ENCODE assay signal across 1 cellular context in the genomic region with DNA sequence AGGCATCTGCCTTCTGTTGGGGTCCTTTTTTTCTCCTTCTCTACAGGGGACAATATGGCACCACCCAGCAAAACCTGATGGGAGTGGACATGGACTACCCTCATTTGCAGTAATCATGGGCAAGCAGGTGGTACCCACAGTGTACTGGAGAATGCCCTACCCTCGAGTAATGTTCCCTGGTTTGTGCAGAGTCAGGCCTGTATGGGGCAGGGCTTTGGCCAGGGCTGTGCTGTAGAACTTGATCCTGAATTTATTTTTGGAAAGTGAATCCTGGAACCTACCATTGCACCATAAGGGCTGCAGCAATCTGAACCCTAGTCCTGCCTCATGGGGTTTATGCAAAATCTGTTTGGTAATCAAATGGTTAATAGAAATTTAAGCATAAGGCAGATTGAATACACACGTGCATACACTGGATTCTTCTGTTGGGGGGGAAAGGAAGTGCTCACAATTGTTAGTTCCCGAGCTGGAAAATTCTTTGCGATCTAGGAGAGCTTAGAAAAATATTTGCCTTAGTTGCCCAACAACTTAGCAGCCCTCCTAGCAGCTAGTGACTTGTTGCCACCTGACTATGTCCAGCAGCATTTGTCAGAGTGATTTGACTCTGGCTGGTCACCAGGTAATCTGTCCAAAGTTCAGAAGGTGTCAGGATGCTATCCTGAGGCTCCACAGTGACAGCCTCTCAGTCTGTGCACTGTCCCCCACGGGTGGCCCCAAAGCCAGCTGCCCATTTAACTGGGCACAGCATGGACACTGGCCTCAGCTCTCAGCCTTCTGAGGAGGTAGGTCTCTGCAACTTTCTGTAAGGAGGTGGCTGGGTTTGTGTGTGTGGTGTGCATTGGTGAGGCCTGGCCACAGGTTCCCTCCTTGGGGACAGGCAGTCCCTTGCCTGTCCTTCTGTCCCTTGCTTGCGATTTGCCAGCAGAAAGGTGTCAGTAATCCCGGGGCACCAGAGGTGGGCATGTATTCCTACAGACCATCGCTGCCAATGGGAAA.
TF ChIP-seq lines count a peak whose summit lies in the region.

No MANE protein-coding gene starts in this region.

TF ChIP-seq in HepG2, 621 proteins besides CTCF, POLR2A, EP300 and RAD21 (continued from another document and continues in another):
- TF ChIP-seq, protein P1, sequence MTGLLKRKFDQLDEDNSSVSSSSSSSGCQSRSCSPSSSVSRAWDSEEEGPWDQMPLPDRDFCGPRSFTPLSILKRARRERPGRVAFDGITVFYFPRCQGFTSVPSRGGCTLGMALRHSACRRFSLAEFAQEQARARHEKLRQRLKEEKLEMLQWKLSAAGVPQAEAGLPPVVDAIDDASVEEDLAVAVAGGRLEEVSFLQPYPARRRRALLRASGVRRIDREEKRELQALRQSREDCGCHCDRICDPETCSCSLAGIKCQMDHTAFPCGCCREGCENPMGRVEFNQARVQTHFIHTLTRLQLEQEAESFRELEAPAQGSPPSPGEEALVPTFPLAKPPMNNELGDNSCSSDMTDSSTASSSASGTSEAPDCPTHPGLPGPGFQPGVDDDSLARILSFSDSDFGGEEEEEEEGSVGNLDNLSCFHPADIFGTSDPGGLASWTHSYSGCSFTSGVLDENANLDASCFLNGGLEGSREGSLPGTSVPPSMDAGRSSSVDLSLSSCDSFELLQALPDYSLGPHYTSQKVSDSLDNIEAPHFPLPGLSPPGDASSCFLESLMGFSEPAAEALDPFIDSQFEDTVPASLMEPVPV (CRISPR knock-in tag; IDR thresholded peaks at IDR 0.05) = no peak; the same call in 1 of the 2 replicates
- no peak for TF ChIP-seq ZBTB1 (CRISPR knock-in tag; IDR thresholded peaks at IDR 0.05; ENCODE audit: borderline replicate concordance)
- TF ChIP-seq ZNF451 (CRISPR knock-in tag; IDR thresholded peaks at IDR 0.05) = no peak
- TF ChIP-seq IKZF1 (IDR thresholded peaks at IDR 0.05) = no peak
- TF ChIP-seq SALL1 (CRISPR knock-in tag; IDR thresholded peaks at IDR 0.05) = peak; percentile 85
- TF ChIP-seq, protein P2, sequence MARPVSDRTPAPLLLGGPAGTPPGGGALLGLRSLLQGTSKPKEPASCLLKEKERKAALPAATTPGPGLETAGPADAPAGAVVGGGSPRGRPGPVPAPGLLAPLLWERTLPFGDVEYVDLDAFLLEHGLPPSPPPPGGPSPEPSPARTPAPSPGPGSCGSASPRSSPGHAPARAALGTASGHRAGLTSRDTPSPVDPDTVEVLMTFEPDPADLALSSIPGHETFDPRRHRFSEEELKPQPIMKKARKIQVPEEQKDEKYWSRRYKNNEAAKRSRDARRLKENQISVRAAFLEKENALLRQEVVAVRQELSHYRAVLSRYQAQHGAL (CRISPR knock-in tag; IDR thresholded peaks at IDR 0.05; ENCODE audit: not compliant biosample characterization) = no peak
- 0 out of 2 replicates have a peak, but pooled peaks have one; percentile 26 for TF ChIP-seq ZSCAN29 (CRISPR knock-in tag; conservative IDR thresholded peaks at IDR 0.05)
- TF ChIP-seq, protein P3, sequence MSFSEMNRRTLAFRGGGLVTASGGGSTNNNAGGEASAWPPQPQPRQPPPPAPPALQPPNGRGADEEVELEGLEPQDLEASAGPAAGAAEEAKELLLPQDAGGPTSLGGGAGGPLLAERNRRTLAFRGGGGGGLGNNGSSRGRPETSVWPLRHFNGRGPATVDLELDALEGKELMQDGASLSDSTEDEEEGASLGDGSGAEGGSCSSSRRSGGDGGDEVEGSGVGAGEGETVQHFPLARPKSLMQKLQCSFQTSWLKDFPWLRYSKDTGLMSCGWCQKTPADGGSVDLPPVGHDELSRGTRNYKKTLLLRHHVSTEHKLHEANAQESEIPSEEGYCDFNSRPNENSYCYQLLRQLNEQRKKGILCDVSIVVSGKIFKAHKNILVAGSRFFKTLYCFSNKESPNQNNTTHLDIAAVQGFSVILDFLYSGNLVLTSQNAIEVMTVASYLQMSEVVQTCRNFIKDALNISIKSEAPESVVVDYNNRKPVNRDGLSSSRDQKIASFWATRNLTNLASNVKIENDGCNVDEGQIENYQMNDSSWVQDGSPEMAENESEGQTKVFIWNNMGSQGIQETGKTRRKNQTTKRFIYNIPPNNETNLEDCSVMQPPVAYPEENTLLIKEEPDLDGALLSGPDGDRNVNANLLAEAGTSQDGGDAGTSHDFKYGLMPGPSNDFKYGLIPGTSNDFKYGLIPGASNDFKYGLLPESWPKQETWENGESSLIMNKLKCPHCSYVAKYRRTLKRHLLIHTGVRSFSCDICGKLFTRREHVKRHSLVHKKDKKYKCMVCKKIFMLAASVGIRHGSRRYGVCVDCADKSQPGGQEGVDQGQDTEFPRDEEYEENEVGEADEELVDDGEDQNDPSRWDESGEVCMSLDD (CRISPR knock-in tag; IDR thresholded peaks at IDR 0.05; ENCODE audit: borderline replicate concordance) = peak; percentile 33; the same call in 1 of the 2 replicates
- TF ChIP-seq, protein P4, sequence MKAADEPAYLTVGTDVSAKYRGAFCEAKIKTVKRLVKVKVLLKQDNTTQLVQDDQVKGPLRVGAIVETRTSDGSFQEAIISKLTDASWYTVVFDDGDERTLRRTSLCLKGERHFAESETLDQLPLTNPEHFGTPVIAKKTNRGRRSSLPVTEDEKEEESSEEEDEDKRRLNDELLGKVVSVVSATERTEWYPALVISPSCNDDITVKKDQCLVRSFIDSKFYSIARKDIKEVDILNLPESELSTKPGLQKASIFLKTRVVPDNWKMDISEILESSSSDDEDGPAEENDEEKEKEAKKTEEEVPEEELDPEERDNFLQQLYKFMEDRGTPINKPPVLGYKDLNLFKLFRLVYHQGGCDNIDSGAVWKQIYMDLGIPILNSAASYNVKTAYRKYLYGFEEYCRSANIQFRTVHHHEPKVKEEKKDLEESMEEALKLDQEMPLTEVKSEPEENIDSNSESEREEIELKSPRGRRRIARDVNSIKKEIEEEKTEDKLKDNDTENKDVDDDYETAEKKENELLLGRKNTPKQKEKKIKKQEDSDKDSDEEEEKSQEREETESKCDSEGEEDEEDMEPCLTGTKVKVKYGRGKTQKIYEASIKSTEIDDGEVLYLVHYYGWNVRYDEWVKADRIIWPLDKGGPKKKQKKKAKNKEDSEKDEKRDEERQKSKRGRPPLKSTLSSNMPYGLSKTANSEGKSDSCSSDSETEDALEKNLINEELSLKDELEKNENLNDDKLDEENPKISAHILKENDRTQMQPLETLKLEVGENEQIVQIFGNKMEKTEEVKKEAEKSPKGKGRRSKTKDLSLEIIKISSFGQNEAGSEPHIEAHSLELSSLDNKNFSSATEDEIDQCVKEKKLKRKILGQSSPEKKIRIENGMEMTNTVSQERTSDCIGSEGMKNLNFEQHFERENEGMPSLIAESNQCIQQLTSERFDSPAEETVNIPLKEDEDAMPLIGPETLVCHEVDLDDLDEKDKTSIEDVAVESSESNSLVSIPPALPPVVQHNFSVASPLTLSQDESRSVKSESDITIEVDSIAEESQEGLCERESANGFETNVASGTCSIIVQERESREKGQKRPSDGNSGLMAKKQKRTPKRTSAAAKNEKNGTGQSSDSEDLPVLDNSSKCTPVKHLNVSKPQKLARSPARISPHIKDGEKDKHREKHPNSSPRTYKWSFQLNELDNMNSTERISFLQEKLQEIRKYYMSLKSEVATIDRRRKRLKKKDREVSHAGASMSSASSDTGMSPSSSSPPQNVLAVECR (CRISPR knock-in tag; IDR thresholded peaks at IDR 0.05; ENCODE audit: borderline replicate concordance) = peak; percentile 57; the same call in 1 of the 2 replicates
- no peak; the same call in none of the 2 replicates for TF ChIP-seq YEATS4 (CRISPR knock-in tag; IDR thresholded peaks at IDR 0.05; ENCODE audit: borderline replicate concordance)
- TF ChIP-seq ZNF572 (CRISPR knock-in tag; IDR thresholded peaks at IDR 0.05) = no peak
- TF ChIP-seq ZBTB3 (CRISPR knock-in tag; IDR thresholded peaks at IDR 0.05; ENCODE audit: borderline replicate concordance, low read depth) = peak; percentile 70; the same call in 1 of the 2 replicates
- TF ChIP-seq, protein P5, sequence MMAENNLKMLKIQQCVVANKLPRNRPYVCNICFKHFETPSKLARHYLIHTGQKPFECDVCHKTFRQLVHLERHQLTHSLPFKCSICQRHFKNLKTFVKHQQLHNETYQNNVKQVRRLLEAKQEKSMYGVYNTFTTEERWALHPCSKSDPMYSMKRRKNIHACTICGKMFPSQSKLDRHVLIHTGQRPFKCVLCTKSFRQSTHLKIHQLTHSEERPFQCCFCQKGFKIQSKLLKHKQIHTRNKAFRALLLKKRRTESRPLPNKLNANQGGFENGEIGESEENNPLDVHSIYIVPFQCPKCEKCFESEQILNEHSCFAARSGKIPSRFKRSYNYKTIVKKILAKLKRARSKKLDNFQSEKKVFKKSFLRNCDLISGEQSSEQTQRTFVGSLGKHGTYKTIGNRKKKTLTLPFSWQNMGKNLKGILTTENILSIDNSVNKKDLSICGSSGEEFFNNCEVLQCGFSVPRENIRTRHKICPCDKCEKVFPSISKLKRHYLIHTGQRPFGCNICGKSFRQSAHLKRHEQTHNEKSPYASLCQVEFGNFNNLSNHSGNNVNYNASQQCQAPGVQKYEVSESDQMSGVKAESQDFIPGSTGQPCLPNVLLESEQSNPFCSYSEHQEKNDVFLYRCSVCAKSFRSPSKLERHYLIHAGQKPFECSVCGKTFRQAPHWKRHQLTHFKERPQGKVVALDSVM (CRISPR knock-in tag; IDR thresholded peaks at IDR 0.05) = no peak
- TF ChIP-seq MEIS1 (CRISPR knock-in tag; IDR thresholded peaks at IDR 0.05; ENCODE audit: borderline replicate concordance) = peak; percentile 97
- no peak for TF ChIP-seq CCAR2 (optimal IDR thresholded peaks at IDR 0.05; ENCODE audit: low read depth, low read length)
- no peak for TF ChIP-seq SNRNP70 (IDR thresholded peaks at IDR 0.05; ENCODE audit: low read depth, low read length)
- TF ChIP-seq ZNF468 (CRISPR knock-in tag; IDR thresholded peaks at IDR 0.05) = no peak
- no peak for TF ChIP-seq NR2F2 (IDR thresholded peaks at IDR 0.05; ENCODE audit: borderline replicate concordance, low read depth)
- no peak for TF ChIP-seq ZNF121 (CRISPR knock-in tag; IDR thresholded peaks at IDR 0.05)
- TF ChIP-seq, protein P6, sequence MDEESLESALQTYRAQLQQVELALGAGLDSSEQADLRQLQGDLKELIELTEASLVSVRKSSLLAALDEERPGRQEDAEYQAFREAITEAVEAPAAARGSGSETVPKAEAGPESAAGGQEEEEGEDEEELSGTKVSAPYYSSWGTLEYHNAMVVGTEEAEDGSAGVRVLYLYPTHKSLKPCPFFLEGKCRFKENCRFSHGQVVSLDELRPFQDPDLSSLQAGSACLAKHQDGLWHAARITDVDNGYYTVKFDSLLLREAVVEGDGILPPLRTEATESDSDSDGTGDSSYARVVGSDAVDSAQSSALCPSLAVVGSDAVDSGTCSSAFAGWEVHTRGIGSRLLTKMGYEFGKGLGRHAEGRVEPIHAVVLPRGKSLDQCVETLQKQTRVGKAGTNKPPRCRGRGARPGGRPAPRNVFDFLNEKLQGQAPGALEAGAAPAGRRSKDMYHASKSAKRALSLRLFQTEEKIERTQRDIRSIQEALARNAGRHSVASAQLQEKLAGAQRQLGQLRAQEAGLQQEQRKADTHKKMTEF (CRISPR knock-in tag; IDR thresholded peaks at IDR 0.05) = peak; percentile 81
- peak; percentile 69 for TF ChIP-seq KDM3A (CRISPR knock-in tag; IDR thresholded peaks at IDR 0.05; ENCODE audit: low read depth)
- peak; percentile 83; the same call in 1 of the 2 replicates for TF ChIP-seq MIXL1 (CRISPR knock-in tag; IDR thresholded peaks at IDR 0.05)
- TF ChIP-seq, protein P7, sequence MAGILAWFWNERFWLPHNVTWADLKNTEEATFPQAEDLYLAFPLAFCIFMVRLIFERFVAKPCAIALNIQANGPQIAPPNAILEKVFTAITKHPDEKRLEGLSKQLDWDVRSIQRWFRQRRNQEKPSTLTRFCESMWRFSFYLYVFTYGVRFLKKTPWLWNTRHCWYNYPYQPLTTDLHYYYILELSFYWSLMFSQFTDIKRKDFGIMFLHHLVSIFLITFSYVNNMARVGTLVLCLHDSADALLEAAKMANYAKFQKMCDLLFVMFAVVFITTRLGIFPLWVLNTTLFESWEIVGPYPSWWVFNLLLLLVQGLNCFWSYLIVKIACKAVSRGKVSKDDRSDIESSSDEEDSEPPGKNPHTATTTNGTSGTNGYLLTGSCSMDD (CRISPR knock-in tag; IDR thresholded peaks at IDR 0.05) = no peak
- TF ChIP-seq, protein P8, sequence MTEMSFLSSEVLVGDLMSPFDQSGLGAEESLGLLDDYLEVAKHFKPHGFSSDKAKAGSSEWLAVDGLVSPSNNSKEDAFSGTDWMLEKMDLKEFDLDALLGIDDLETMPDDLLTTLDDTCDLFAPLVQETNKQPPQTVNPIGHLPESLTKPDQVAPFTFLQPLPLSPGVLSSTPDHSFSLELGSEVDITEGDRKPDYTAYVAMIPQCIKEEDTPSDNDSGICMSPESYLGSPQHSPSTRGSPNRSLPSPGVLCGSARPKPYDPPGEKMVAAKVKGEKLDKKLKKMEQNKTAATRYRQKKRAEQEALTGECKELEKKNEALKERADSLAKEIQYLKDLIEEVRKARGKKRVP (CRISPR knock-in tag; IDR thresholded peaks at IDR 0.05) = peak in 1 of 2 experiments; percentile 44; a peak in 2 of 4 replicates
- TF ChIP-seq ZNF709 (CRISPR knock-in tag; IDR thresholded peaks at IDR 0.05) = peak; percentile 26; the same call in 1 of the 2 replicates
- no peak for TF ChIP-seq ZNF3 (CRISPR knock-in tag; IDR thresholded peaks at IDR 0.05)
- TF ChIP-seq ZMAT3 (CRISPR knock-in tag; conservative IDR thresholded peaks at IDR 0.05) = no peak
- TF ChIP-seq HNF4A (CRISPR knock-in tag; IDR thresholded peaks at IDR 0.05) = peak; percentile 95
- no peak for TF ChIP-seq AGO1 (IDR thresholded peaks at IDR 0.05; ENCODE audit: low read depth, low read length, poor library complexity, severe bottlenecking)
- TF ChIP-seq, protein P9, sequence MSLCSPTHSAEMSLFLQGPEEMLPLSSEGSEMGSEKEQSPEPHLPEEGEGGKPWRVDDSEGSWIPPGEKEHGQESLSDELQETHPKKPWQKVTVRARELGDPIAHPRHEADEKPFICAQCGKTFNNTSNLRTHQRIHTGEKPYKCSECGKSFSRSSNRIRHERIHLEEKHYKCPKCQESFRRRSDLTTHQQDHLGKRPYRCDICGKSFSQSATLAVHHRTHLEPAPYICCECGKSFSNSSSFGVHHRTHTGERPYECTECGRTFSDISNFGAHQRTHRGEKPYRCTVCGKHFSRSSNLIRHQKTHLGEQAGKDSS (CRISPR knock-in tag; IDR thresholded peaks at IDR 0.05; ENCODE audit: borderline replicate concordance, low read depth) = peak; percentile 49; the same call in 1 of the 2 replicates
- peak; percentile 91 for TF ChIP-seq NCOA2 (CRISPR knock-in tag; IDR thresholded peaks at IDR 0.05)
- TF ChIP-seq, protein P10, sequence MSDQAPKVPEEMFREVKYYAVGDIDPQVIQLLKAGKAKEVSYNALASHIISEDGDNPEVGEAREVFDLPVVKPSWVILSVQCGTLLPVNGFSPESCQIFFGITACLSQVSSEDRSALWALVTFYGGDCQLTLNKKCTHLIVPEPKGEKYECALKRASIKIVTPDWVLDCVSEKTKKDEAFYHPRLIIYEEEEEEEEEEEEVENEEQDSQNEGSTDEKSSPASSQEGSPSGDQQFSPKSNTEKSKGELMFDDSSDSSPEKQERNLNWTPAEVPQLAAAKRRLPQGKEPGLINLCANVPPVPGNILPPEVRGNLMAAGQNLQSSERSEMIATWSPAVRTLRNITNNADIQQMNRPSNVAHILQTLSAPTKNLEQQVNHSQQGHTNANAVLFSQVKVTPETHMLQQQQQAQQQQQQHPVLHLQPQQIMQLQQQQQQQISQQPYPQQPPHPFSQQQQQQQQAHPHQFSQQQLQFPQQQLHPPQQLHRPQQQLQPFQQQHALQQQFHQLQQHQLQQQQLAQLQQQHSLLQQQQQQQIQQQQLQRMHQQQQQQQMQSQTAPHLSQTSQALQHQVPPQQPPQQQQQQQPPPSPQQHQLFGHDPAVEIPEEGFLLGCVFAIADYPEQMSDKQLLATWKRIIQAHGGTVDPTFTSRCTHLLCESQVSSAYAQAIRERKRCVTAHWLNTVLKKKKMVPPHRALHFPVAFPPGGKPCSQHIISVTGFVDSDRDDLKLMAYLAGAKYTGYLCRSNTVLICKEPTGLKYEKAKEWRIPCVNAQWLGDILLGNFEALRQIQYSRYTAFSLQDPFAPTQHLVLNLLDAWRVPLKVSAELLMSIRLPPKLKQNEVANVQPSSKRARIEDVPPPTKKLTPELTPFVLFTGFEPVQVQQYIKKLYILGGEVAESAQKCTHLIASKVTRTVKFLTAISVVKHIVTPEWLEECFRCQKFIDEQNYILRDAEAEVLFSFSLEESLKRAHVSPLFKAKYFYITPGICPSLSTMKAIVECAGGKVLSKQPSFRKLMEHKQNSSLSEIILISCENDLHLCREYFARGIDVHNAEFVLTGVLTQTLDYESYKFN (CRISPR knock-in tag; conservative IDR thresholded peaks at IDR 0.05) = peak; percentile 91
